14 cellular contexts compared by ENCODE assay signal in genomic region chr22:43829448-43829821, GRCh38. TPM values are rescaled to one million over a fixed set of nuclear protein-coding genes. Genes with fewer than 3 reads are reported as not detected.
DNase-seq lines count a peak whose midpoint lies in the region; ATAC-seq, FAIRE-seq and TF ChIP-seq lines count a peak whose summit lies in the region.
"Had no signal": no experiment of that assay in that cellular context is flagged by ENCODE, and none has a peak within 500 bp of the region (broad histone marks: within the 10 kb centered on the region; RNA-seq: fewer than 3 reads in every experiment).

No MANE protein-coding gene starts in this region.

- H3K23ac ChIP-seq in IMR-90 (ENCODE audit: low read depth, low read length), result 0 out of 2 replicates have a peak overlapping the region, but pooled peaks have one; percentile 18

- no TSS peak for BruUV-seq in IMR-90 (replicated peaks; lab: Mats Ljungman, UMichigan)

- H3K4me1 ChIP-seq in IMR-90 (ENCODE audit: control insufficient read depth, insufficient read depth, low read length) (peaks cover 44% of the 10 kb centered on the region), kidney (ENCODE audit: control insufficient read depth in 1 of 2, insufficient read depth in 1 of 2, low read depth in 1 of 2, low read length in 2 of 2) (peaks cover 5 to 7% of the 10 kb centered on the region in 2 donors), upper lobe of left lung (peaks cover 0 to 4% (median 1%) of the 10 kb centered on the region in 4 donors), prostate gland (replicated peaks) (no peaks in the 10 kb centered on the region)
- H3K4me1 ChIP-seq: Caco-2 had no signal

- TF ChIP-seq POLR2A in IMR-90 (IDR thresholded peaks at IDR 0.05; ENCODE audit: low read depth, low read length) (no peak), upper lobe of left lung (IDR thresholded peaks at IDR 0.05) (no peak), prostate gland (IDR thresholded peaks at IDR 0.05) (no peak)

- no peaks in the 10 kb centered on the region; the same call in 1 of the 2 replicates for H4K20me1 ChIP-seq in IMR-90 (ENCODE audit: insufficient read depth, low read length)

- peak overlapping the region; percentile 22 for H3K18ac ChIP-seq in IMR-90 (ENCODE audit: low read depth, low read length)

- intact Hi-C loops in IMR-90 (cut with micrococcal nuclease) (no loop called here), kidney (cut with DNase I) (no loop called here), prostate gland (cut with DNase I) (no loop called here)

- ATAC-seq in IMR-90 (ENCODE audit: low read depth) (peak; percentile 22), upper lobe of left lung (ENCODE audit: low FRiP score in 2 of 2) (peak in 1 of 2 donors; percentile 40)
- ATAC-seq: natural killer cell treated with Interleukin-12 subunit alpha and Interleukin-12 subunit beta and Interleukin-15 and Interleukin-18, amount 100 ng/mL, for 72 hours had no signal

- TF ChIP-seq RAD21 in IMR-90 (IDR thresholded peaks at IDR 0.05; ENCODE audit: low read length), result no peak

- H3K36me3 ChIP-seq in IMR-90 (ENCODE audit: control insufficient read depth, insufficient read depth, low read length) (no peaks in the 10 kb centered on the region), kidney (ENCODE audit: control insufficient read depth in 1 of 2, insufficient read depth in 2 of 2, low read length in 2 of 2) (no peaks in the 10 kb centered on the region), upper lobe of left lung (no peaks in the 10 kb centered on the region), prostate gland (no peaks in the 10 kb centered on the region)
- H3K36me3 ChIP-seq: right lobe of liver had no signal

- no peak for FAIRE-seq in kidney (lab: Jason Lieb, UNC)
- FAIRE-seq: keratinocyte, TTC549 had no signal

- no peak overlapping the region for H2AK9ac ChIP-seq in IMR-90 (replicated peaks; ENCODE audit: low read depth, low read length, poor library complexity)

- CTCF ChIA-PET in IMR-90 (lab: Yijun Ruan, JAX), result interaction anchor here (0.6 to 1.2 kb wide), 3 partner anchors 19 to 76 kb away, joined by 3 read pairs; no protein-coding TSS in a partner anchor

- H4K5ac ChIP-seq in IMR-90 (ENCODE audit: low read depth, low read length), result peak overlapping the region; percentile 21; the same call in 1 of the 2 replicates

- TF ChIP-seq EP300 in upper lobe of left lung (IDR thresholded peaks at IDR 0.05), result no peak

- in situ Hi-C loops in IMR-90 (cut with MboI; ENCODE audit: low sequenced_read_pairs), result no loop called here

- H4K8ac ChIP-seq in IMR-90 (ENCODE audit: low read depth in 2 of 2, low read length in 2 of 2), result peak overlapping the region; percentile 15 to 77; a peak in 3 of 4 replicates

- H3K27me3 ChIP-seq in IMR-90 (ENCODE audit: control insufficient read depth, insufficient read depth, low read length), result no peaks in the 10 kb centered on the region
- no peaks in the 10 kb centered on the region for H3K27me3 ChIP-seq in upper lobe of left lung
- no peaks in the 10 kb centered on the region for H3K27me3 ChIP-seq in prostate gland (replicated peaks; ENCODE audit: insufficient read depth)
- H3K27me3 ChIP-seq: right lobe of liver had no signal

- dilution Hi-C loops in IMR-90 (cut with HindIII; ENCODE audit: low sequenced_read_pairs, unreplicated experiment), result no loop called here

- H2BK20ac ChIP-seq in IMR-90 (ENCODE audit: low read depth, low read length), result peak overlapping the region; percentile 21; the same call in 1 of the 2 replicates

- H3K4ac ChIP-seq in IMR-90 (ENCODE audit: low read depth, low read length), result peak overlapping the region; percentile 57; the same call in 1 of the 2 replicates

- peak overlapping the region; percentile 14 for H2BK5ac ChIP-seq in IMR-90 (ENCODE audit: low read depth, low read length, poor library complexity, severe bottlenecking)

- H3K14ac ChIP-seq in IMR-90 (replicated peaks; ENCODE audit: low read depth, low read length), result no peak overlapping the region

- POLR2A ChIA-PET in IMR-90 (lab: Charles Lee; ENCODE audit: unreplicated experiment), result no interaction called here

- TF ChIP-seq CTCF in IMR-90 (conservative IDR thresholded peaks at IDR 0.05; ENCODE audit: low read depth, low read length), result no peak
- no peak for TF ChIP-seq CTCF in kidney (IDR thresholded peaks at IDR 0.05; ENCODE audit: borderline replicate concordance, extremely low read depth, insufficient read depth)
- TF ChIP-seq CTCF in upper lobe of left lung (IDR thresholded peaks at IDR 0.05), result no peak
- no peak for TF ChIP-seq CTCF in prostate gland (IDR thresholded peaks at IDR 0.05)

- peak overlapping the region; percentile 67 for H2AFZ ChIP-seq in IMR-90 (replicated peaks; ENCODE audit: low read length, poor library complexity)

- H3K4me3 ChIP-seq in IMR-90 (ENCODE audit: insufficient read depth, low read depth, low read length) (no peak overlapping the region), kidney (ENCODE audit: low read length in 2 of 2) (no peak overlapping the region), upper lobe of left lung (no peak overlapping the region), prostate gland (no peak overlapping the region)
- H3K4me3 ChIP-seq: right lobe of liver had no signal

- H2BK15ac ChIP-seq in IMR-90 (ENCODE audit: low read depth, low read length), result no peak overlapping the region

- H3K9ac ChIP-seq in IMR-90 (ENCODE audit: low read depth, low read length) (no peak overlapping the region), kidney (ENCODE audit: low read length in 2 of 2) (no peak overlapping the region)

- H3K27ac ChIP-seq in IMR-90 (ENCODE audit: insufficient read depth, low read length), result peak overlapping the region; percentile 57; the same call in 1 of the 2 replicates
- H3K27ac ChIP-seq in kidney (ENCODE audit: low read depth in 2 of 2, low read length in 2 of 2), result no peak overlapping the region
- H3K27ac ChIP-seq in upper lobe of left lung, result peak overlapping the region; percentile 55 to 84 (median 72)
- H3K27ac ChIP-seq in prostate gland, result no peak overlapping the region

- H3K9me3 ChIP-seq in IMR-90 (ENCODE audit: control insufficient read depth, insufficient read depth, low read length) (no peaks in the 10 kb centered on the region), kidney (ENCODE audit: control insufficient read depth in 1 of 2, low read length in 2 of 2) (no peaks in the 10 kb centered on the region), upper lobe of left lung (no peaks in the 10 kb centered on the region), prostate gland (no peaks in the 10 kb centered on the region)
- H3K9me3 ChIP-seq: Caco-2, right lobe of liver had no signal

- H3K4me2 ChIP-seq in IMR-90 (ENCODE audit: low read depth, low read length), result peak overlapping the region; percentile 11; the same call in 1 of the 2 replicates

- DNase-seq in IMR-90 (peak; percentile 71), cerebellar cortex (ENCODE audit: low spot score) (peak; percentile 61), kidney (peak; percentile 23), upper lobe of left lung (no peak), prostate gland (ENCODE audit: low spot score) (no peak), anterior cingulate cortex (lab: John Stamatoyannopoulos, UW) (no peak)
- no peak for DNase-seq in stimulated activated naive CD4-positive, alpha-beta T cell treated with Interleukin-2 at 50 U/mL for 16 hours (lab: John Stamatoyannopoulos, UW)
- DNase-seq: activated naive CD4-positive, alpha-beta T cell treated with anti-CD3 and anti-CD28 coated beads, Interleukin-2, amount 10 ng/mL, durations not matched to agents 7 days and 5 days; Caco-2 had no signal

- H2AK5ac ChIP-seq in IMR-90 (ENCODE audit: low read depth, low read length), result no peak overlapping the region

- H3K9me1 ChIP-seq in IMR-90 (ENCODE audit: insufficient read depth, low read length), result peaks cover 13% of the 10 kb centered on the region

- H3K79me1 ChIP-seq in IMR-90 (ENCODE audit: low read depth in 1 of 2, low read length in 2 of 2), result no peaks in the 10 kb centered on the region

- no peak overlapping the region for H3K56ac ChIP-seq in IMR-90 (ENCODE audit: extremely low read depth, insufficient read depth, low read length)

- 40% methylated on average over 1 of the region's 8 CpGs; no CpG with 5 or more reads in 1 of the 2 experiments for WGBS in IMR-90 (ENCODE audit: extremely low coverage in 2 of 2, insufficient read length in 1 of 2), 2 experiments
- 55 to 73% methylated on average over 4 to 8 of the region's 8 CpGs for WGBS in upper lobe of left lung, 2 donors
- 73% methylated on average over 8 of the region's 8 CpGs for WGBS in prostate gland

- no peak overlapping the region; the same call in 1 of the 2 replicates for H4K91ac ChIP-seq in IMR-90 (ENCODE audit: insufficient read depth, low read depth, low read length)

- H2BK120ac ChIP-seq in IMR-90 (ENCODE audit: low read depth, low read length), result no peak overlapping the region; the same call in 1 of the 2 replicates

TF ChIP-seq in IMR-90, 13 proteins besides CTCF, POLR2A, EP300 and RAD21 (continues in another document):
- TF ChIP-seq MXI1 (IDR thresholded peaks at IDR 0.05; ENCODE audit: borderline replicate concordance, low read depth, low read length), result no peak
- no peak for TF ChIP-seq RCOR1 (IDR thresholded peaks at IDR 0.05; ENCODE audit: insufficient replicate concordance, low read length)
- TF ChIP-seq SMC3 (IDR thresholded peaks at IDR 0.05; ENCODE audit: low read depth, low read length), result no peak
- no peak for TF ChIP-seq MAFK (IDR thresholded peaks at IDR 0.05; ENCODE audit: low read depth, low read length)
- no peak for TF ChIP-seq BHLHE40 (IDR thresholded peaks at IDR 0.05; ENCODE audit: low read depth, low read length)
- no peak for TF ChIP-seq FOS (IDR thresholded peaks at IDR 0.05; ENCODE audit: low read depth, low read length)
- no peak for TF ChIP-seq NFE2L2 (IDR thresholded peaks at IDR 0.05; ENCODE audit: low read depth, low read length)

RNA-seq across cellular contexts. Expression of gene EFCAB6, which starts 17.3 kb away (rescaled TPM):
- 1.1 TPM in 2 replicates for total RNA-seq in IMR-90 (2012; rRNA removed)
- 0.30 and 0.44 TPM in 2 replicates for polyA plus RNA-seq in IMR-90 (2012; rRNA removed)
- 0.15 and 0.18 TPM in 2 replicates for polyA plus RNA-seq in IMR-90 (2012; cell fraction: cytosol; rRNA removed)
- polyA plus RNA-seq in IMR-90 (2012; cell fraction: nucleus; rRNA removed; ENCODE audit: low replicate concordance), result 0.08 and 0.49 TPM in 2 replicates
- total RNA-seq in kidney, result 11.8 TPM
- polyA plus RNA-seq in kidney (ENCODE audit: insufficient read depth, low read depth, low replicate concordance), result 1.5 TPM
- 10 to 100 TPM in 2 of 6 donors, 1 to 10 TPM in 4; 2.4 to 94.3 (median 6.6) TPM for total RNA-seq in upper lobe of left lung
- total RNA-seq in prostate gland, result 10 to 100 TPM in 1 of 2 donors, 1 to 10 TPM in 1; 3.3 to 10.5 TPM
- total RNA-seq: Caco-2 had no signal

RNA-seq across cellular contexts. Expression of gene SULT4A1, which starts 32.9 kb away (rescaled TPM):
- 1.1 TPM in 2 replicates for total RNA-seq in IMR-90 (2012; rRNA removed)
- 4.8 and 5.2 TPM in 2 replicates for polyA plus RNA-seq in IMR-90 (2012; rRNA removed)
- polyA plus RNA-seq in IMR-90 (2012; cell fraction: cytosol; rRNA removed), result 1.5 and 2.4 TPM in 2 replicates
- polyA plus RNA-seq in IMR-90 (2012; cell fraction: nucleus; rRNA removed; ENCODE audit: low replicate concordance), result 41.6 and 44.7 TPM in 2 replicates
- 0.57 TPM for total RNA-seq in kidney
- polyA plus RNA-seq in kidney (ENCODE audit: insufficient read depth, low read depth, low replicate concordance), result 0.52 TPM
- not detected for total RNA-seq in upper lobe of left lung
- 1 to 10 TPM in 1 of 2 donors, under 1 TPM in 1; 0.14 to 3.3 TPM for total RNA-seq in prostate gland
- total RNA-seq: activated CD8-positive, alpha-beta memory T cell treated with anti-CD3 and anti-CD28 coated beads for 36 hours; Caco-2; natural killer cell treated with Interleukin-12 subunit alpha and Interleukin-12 subunit beta and Interleukin-15 and Interleukin-18, amount 100 ng/mL, for 72 hours had no signal

Comparison
In these comparisons a context has a peak if more than half of its experiments do, and no peak if none do; other contexts are left out.
1. DNase-seq: peak in IMR-90 (single experiment), cerebellar cortex (single experiment) and kidney (single experiment); none in upper lobe of left lung (0 of 2), prostate gland (single experiment), stimulated activated naive CD4-positive, alpha-beta T cell treated with Interleukin-2 at 50 U/mL for 16 hours (single experiment) and anterior cingulate cortex (0 of 58).
2. H3K27ac ChIP-seq: peak in IMR-90 (single experiment) and upper lobe of left lung (4 of 4); none in kidney (0 of 2) and prostate gland (0 of 2).